Comparison of ENCODE assay signal across 1 cellular context in genomic region chr13:102195566-102196462, GRCh38.
TF ChIP-seq lines count a peak whose summit lies in the region.

No MANE protein-coding gene starts in this region.

TF ChIP-seq in SK-N-SH, 30 proteins besides CTCF, POLR2A, EP300 and RAD21 (continued from another document):
- TF ChIP-seq, protein P1, sequence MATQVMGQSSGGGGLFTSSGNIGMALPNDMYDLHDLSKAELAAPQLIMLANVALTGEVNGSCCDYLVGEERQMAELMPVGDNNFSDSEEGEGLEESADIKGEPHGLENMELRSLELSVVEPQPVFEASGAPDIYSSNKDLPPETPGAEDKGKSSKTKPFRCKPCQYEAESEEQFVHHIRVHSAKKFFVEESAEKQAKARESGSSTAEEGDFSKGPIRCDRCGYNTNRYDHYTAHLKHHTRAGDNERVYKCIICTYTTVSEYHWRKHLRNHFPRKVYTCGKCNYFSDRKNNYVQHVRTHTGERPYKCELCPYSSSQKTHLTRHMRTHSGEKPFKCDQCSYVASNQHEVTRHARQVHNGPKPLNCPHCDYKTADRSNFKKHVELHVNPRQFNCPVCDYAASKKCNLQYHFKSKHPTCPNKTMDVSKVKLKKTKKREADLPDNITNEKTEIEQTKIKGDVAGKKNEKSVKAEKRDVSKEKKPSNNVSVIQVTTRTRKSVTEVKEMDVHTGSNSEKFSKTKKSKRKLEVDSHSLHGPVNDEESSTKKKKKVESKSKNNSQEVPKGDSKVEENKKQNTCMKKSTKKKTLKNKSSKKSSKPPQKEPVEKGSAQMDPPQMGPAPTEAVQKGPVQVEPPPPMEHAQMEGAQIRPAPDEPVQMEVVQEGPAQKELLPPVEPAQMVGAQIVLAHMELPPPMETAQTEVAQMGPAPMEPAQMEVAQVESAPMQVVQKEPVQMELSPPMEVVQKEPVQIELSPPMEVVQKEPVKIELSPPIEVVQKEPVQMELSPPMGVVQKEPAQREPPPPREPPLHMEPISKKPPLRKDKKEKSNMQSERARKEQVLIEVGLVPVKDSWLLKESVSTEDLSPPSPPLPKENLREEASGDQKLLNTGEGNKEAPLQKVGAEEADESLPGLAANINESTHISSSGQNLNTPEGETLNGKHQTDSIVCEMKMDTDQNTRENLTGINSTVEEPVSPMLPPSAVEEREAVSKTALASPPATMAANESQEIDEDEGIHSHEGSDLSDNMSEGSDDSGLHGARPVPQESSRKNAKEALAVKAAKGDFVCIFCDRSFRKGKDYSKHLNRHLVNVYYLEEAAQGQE (IDR thresholded peaks at IDR 0.05; ENCODE audit: low read depth, low read length): no peak
- TF ChIP-seq RXRA (IDR thresholded peaks at IDR 0.05; ENCODE audit: borderline replicate concordance, low read depth) (no peak), MEF2A (IDR thresholded peaks at IDR 0.05; ENCODE audit: borderline replicate concordance, low read depth) (no peak), YY1 (IDR thresholded peaks at IDR 0.05; ENCODE audit: low read depth) (no peak), TAF1 (IDR thresholded peaks at IDR 0.05; ENCODE audit: borderline replicate concordance, low read depth, low read length) (no peak), EZH2phosphoT487 (IDR thresholded peaks at IDR 0.05; ENCODE audit: borderline replicate concordance, low read depth) (no peak; the same call in 1 of the 2 replicates), SIN3A (IDR thresholded peaks at IDR 0.05; ENCODE audit: borderline replicate concordance, low read depth, low read length) (no peak), CHD2 (IDR thresholded peaks at IDR 0.05; ENCODE audit: low read length, partially characterized antibody) (peak; percentile 70), RCOR1 (IDR thresholded peaks at IDR 0.05; ENCODE audit: low read length) (peak; percentile 86), PBX3 (IDR thresholded peaks at IDR 0.05) (peak; percentile 66), GABPA (IDR thresholded peaks at IDR 0.05; ENCODE audit: low read depth) (no peak), JUND (IDR thresholded peaks at IDR 0.05) (peak; percentile 58), GATA2 (CRISPR knock-in tag; IDR thresholded peaks at IDR 0.05) (peak; percentile 98), FOXJ3 (CRISPR knock-in tag; IDR thresholded peaks at IDR 0.05) (peak; percentile 94), MXI1 (IDR thresholded peaks at IDR 0.05; ENCODE audit: low read depth, low read length) (peak; percentile 56; the same call in 1 of the 2 replicates), POLR2AphosphoS5 (IDR thresholded peaks at IDR 0.05; ENCODE audit: low read depth, low read length) (peak; percentile 58; the same call in 1 of the 2 replicates), NRF1 (IDR thresholded peaks at IDR 0.05; ENCODE audit: low read depth, low read length) (no peak), TEAD4 (IDR thresholded peaks at IDR 0.05; ENCODE audit: borderline replicate concordance, insufficient read depth) (peak; percentile 70; the same call in 1 of the 2 replicates), FOXM1 (IDR thresholded peaks at IDR 0.05; ENCODE audit: low read depth) (peak; percentile 40; the same call in 1 of the 2 replicates), ELF1 (IDR thresholded peaks at IDR 0.05) (no peak), MAX (IDR thresholded peaks at IDR 0.05; ENCODE audit: low read depth) (no peak), IRF3 (IDR thresholded peaks at IDR 0.05; ENCODE audit: low read depth, low read length) (no peak), RFX5 (IDR thresholded peaks at IDR 0.05; ENCODE audit: low read length) (no peak)
- TF ChIP-seq, protein P2, sequence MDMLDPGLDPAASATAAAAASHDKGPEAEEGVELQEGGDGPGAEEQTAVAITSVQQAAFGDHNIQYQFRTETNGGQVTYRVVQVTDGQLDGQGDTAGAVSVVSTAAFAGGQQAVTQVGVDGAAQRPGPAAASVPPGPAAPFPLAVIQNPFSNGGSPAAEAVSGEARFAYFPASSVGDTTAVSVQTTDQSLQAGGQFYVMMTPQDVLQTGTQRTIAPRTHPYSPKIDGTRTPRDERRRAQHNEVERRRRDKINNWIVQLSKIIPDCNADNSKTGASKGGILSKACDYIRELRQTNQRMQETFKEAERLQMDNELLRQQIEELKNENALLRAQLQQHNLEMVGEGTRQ (IDR thresholded peaks at IDR 0.05; ENCODE audit: borderline replicate concordance, low read depth, low read length): no peak
